In the genomic region with DNA sequence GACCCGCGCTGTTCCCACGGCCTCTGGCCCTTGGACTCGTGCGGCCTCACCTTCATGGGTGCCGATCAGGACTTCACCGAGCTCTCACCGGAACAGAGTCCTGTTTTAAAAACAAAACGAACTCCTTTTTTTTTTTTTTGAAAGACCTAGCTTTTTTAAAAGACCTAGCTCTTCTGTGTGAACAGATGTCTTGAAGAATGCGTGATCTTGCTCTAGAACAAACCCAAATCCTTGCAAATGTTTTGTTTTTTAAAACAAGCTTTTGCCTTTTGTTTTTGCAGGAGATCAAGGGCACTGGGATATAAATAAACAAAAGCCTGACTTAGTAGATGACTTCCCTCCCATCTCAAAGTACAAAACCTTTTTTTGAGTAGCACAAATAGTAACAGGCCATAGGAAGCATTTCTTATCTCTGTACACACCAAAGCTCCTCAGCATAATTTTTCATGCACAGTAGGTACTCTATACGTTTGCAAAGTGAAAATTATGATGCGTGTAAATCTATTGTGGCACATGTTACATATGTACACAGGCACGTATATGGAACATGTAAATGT, we compare ENCODE assay signal across 8 cellular contexts. TPM values are rescaled to one million over a fixed set of nuclear protein-coding genes. Genes with fewer than 3 reads are reported as not detected.
DNase-seq lines count a peak whose midpoint lies in the region; ATAC-seq and TF ChIP-seq lines count a peak whose summit lies in the region.

No MANE protein-coding gene starts in this region.

- intact Hi-C loops in activated naive CD4-positive, alpha-beta T cell treated with anti-CD3 and anti-CD28 coated beads for 36 hours (cut with micrococcal nuclease): loop anchor here (2.0 to 5.0 kb wide), 5 partner anchors 350 to 1960 kb away; partner anchors contain the start of gene CEP63
- intact Hi-C loops in gastrocnemius medialis (cut with DNase I; ENCODE audit: low total_unique reads): loop anchor here (2.0 to 5.0 kb wide), 4 partner anchors 34 to 970 kb away; partner anchors contain the start of gene PPP2R3A

- H3K4me3 ChIP-seq in foreskin fibroblast (ENCODE audit: low read depth in 1 of 2, low read length in 2 of 2): peak overlapping the region; percentile 73 to 84
- peak overlapping the region; percentile 84 to 95 (median 92) for H3K4me3 ChIP-seq in gastrocnemius medialis

- in situ Hi-C loops in gastrocnemius medialis (cut with MboI; ENCODE audit: low sequenced_read_pairs in 4 of 4): loop anchor here in 1 of 4 donors (10.0 kb wide), 1 partner anchor 48 kb away; no protein-coding TSS in a partner anchor

- H3K36me3 ChIP-seq in gastrocnemius medialis: no peaks in the 10 kb centered on the region

- H3K27ac ChIP-seq in gastrocnemius medialis: peak overlapping the region; percentile 91 to 100 (median 100)

- ATAC-seq in gastrocnemius medialis (peak in 1 of 2 donors; percentile 22), GM18505 (IDR thresholded peaks at IDR 0.05; ENCODE audit: unreplicated experiment) (no peak)

- no peaks in the 10 kb centered on the region for H3K9me3 ChIP-seq in gastrocnemius medialis

- TF ChIP-seq POLR2A in gastrocnemius medialis (IDR thresholded peaks at IDR 0.05) (no peak), GM18505 (IDR thresholded peaks at IDR 0.05; ENCODE audit: borderline replicate concordance, extremely low read depth, insufficient read depth, insufficient read length) (no peak)

- peak overlapping the region; percentile 100 for H3K4me3 Mint-ChIP-seq in activated naive CD4-positive, alpha-beta T cell treated with anti-CD3 and anti-CD28 coated beads for 36 hours
- H3K4me3 Mint-ChIP-seq in T-helper 2 cell treated with Interferon-gamma antibody and Interleukin-4, amounts not matched to agents 5 μg/mL and 100 μg/mL, for 36 hours: peak overlapping the region; percentile 93

- peaks cover 2% of the 10 kb centered on the region for H3K27me3 Mint-ChIP-seq in activated naive CD4-positive, alpha-beta T cell treated with anti-CD3 and anti-CD28 coated beads for 36 hours (ENCODE audit: low read depth)
- peaks cover 4% of the 10 kb centered on the region for H3K27me3 Mint-ChIP-seq in T-helper 2 cell treated with Interferon-gamma antibody and Interleukin-4, amounts not matched to agents 5 μg/mL and 100 μg/mL, for 36 hours (ENCODE audit: low read depth)

- no peaks in the 10 kb centered on the region for H3K9me3 Mint-ChIP-seq in activated naive CD4-positive, alpha-beta T cell treated with anti-CD3 and anti-CD28 coated beads for 36 hours
- H3K9me3 Mint-ChIP-seq in T-helper 2 cell treated with Interferon-gamma antibody and Interleukin-4, amounts not matched to agents 5 μg/mL and 100 μg/mL, for 36 hours: no peaks in the 10 kb centered on the region

- H3K36me3 Mint-ChIP-seq in activated naive CD4-positive, alpha-beta T cell treated with anti-CD3 and anti-CD28 coated beads for 36 hours (ENCODE audit: low read depth): peaks cover 33% of the 10 kb centered on the region
- peaks cover 31% of the 10 kb centered on the region for H3K36me3 Mint-ChIP-seq in T-helper 2 cell treated with Interferon-gamma antibody and Interleukin-4, amounts not matched to agents 5 μg/mL and 100 μg/mL, for 36 hours (ENCODE audit: low read depth)

- no peaks in the 10 kb centered on the region for H3K27me3 ChIP-seq in gastrocnemius medialis

- H3K27ac Mint-ChIP-seq in activated naive CD4-positive, alpha-beta T cell treated with anti-CD3 and anti-CD28 coated beads for 36 hours: peak overlapping the region; percentile 94
- peak overlapping the region; percentile 97 for H3K27ac Mint-ChIP-seq in T-helper 2 cell treated with Interferon-gamma antibody and Interleukin-4, amounts not matched to agents 5 μg/mL and 100 μg/mL, for 36 hours

- peaks cover 26 to 32% of the 10 kb centered on the region in 2 donors for H3K4me1 ChIP-seq in gastrocnemius medialis

- peaks cover 10% of the 10 kb centered on the region for H3K4me1 Mint-ChIP-seq in activated naive CD4-positive, alpha-beta T cell treated with anti-CD3 and anti-CD28 coated beads for 36 hours (ENCODE audit: low read depth)
- H3K4me1 Mint-ChIP-seq in T-helper 2 cell treated with Interferon-gamma antibody and Interleukin-4, amounts not matched to agents 5 μg/mL and 100 μg/mL, for 36 hours (ENCODE audit: low read depth): peaks cover 22% of the 10 kb centered on the region

- TF ChIP-seq CTCF in foreskin fibroblast (IDR thresholded peaks at IDR 0.05; ENCODE audit: low read depth, low read length) (no peak), gastrocnemius medialis (IDR thresholded peaks at IDR 0.05 in 4 of 5, conservative IDR thresholded peaks at IDR 0.05 in 1 of 5) (no peak)

- CTCF ChIA-PET in activated naive CD4-positive, alpha-beta T cell treated with anti-CD3 and anti-CD28 coated beads for 36 hours (lab: Charles Lee): interaction anchor here (0.5 to 2.7 kb wide), 7 partner anchors 14 to 1132 kb away, joined by 3 to 13 read pairs (median 4); partner anchors contain the start of genes PCCB and STAG1

- DNase-seq in activated naive CD4-positive, alpha-beta T cell treated with anti-CD3 and anti-CD28 coated beads for 36 hours: no peak
- no peak for DNase-seq in activated naive CD4-positive, alpha-beta T cell treated with anti-CD3 and anti-CD28 coated beads, Interleukin-2, amount 50 U/mL, for 16 hours
- no peak for DNase-seq in T-helper 2 cell treated with Interferon-gamma antibody and Interleukin-4, amounts not matched to agents 5 μg/mL and 100 μg/mL, for 36 hours (ENCODE audit: low spot score)
- no peak for DNase-seq in foreskin fibroblast
- no peak for DNase-seq in gastrocnemius medialis
- no peak for DNase-seq in AG08395 (ENCODE audit: low spot score)
- DNase-seq in GOT3 (lab: John Stamatoyannopoulos, UW): no peak

RNA-seq across cellular contexts. Expression of gene MSL2, which starts 1.1 kb away (rescaled TPM):
- 10 to 100 TPM; 40.6 to 42.7 TPM for total RNA-seq in activated naive CD4-positive, alpha-beta T cell treated with anti-CD3 and anti-CD28 coated beads for 36 hours
- total RNA-seq in gastrocnemius medialis: 10 to 100 TPM; 18.2 to 34.7 (median 23.6) TPM

RNA-seq across cellular contexts. Expression of gene PCCB, which starts 52.9 kb away (rescaled TPM):
- total RNA-seq in activated naive CD4-positive, alpha-beta T cell treated with anti-CD3 and anti-CD28 coated beads for 36 hours: 10 to 100 TPM; 86.0 to 87.6 TPM
- total RNA-seq in gastrocnemius medialis: 10 to 100 TPM; 29.8 to 41.4 (median 37.9) TPM
